Comparison of ENCODE assay signal across 8 cellular contexts in the genomic region with DNA sequence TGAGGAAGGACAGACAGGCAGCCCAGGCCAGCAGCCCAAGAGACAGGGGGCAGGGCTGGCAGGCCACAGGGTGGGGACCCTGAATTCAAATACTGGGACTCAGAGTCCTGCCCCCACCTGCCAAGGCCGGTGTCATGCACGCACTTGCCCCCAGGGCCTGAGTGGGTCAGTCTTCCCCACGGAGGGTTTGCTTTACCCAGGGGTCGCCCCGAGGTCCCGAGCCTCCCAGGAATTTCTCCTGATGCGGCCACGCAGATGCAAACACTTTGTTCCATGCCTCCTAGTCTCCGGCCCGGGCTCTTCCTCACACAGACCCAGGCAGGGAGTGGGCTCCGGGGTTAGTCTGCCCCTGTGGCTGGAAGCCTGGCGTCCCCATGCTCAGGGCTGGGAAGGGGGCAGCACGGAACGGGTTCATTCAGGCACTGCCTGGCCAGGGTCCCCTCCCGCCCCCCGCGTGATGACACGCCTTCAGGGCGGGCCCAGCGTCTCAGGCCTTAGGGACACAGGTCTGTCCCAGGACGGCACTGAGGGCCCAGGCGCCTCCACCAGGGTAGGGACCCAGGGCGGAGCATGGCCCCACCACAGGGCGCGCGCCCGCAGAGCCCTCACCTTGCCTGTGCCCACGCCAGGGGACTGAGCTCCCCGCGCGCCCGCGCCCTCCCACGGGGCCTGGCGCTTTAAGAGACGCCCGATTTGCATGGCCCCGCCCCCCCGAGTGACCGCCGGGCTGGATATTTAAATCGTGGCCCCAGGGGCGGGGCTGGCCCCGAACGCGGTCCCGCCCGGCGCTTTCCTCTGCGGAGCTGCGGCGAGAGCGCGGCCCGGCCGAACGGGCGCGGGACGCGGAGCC. TPM values are rescaled to one million over a fixed set of nuclear protein-coding genes. Genes with fewer than 3 reads are reported as not detected.
DNase-seq lines count a peak whose midpoint lies in the region; ATAC-seq and TF ChIP-seq lines count a peak whose summit lies in the region.

A gene (plus strand): TSS at position 763 of the 850 bp plus-strand sequence. CDS start 220 bp downstream, outside the sequence.

- peaks cover 49 to 81% (median 51%) of the 10 kb centered on the region in 3 donors for H3K27me3 Mint-ChIP-seq in CD14-positive monocyte (ENCODE audit: low read depth in 3 of 3)

- peaks cover 39 to 58% of the 10 kb centered on the region in 2 donors for H3K4me1 ChIP-seq in ascending aorta
- H3K4me1 ChIP-seq in left ventricle myocardium inferior, result peaks cover 59% of the 10 kb centered on the region
- peaks cover 18% of the 10 kb centered on the region for H3K4me1 ChIP-seq in prostate gland (replicated peaks)
- peaks cover 61% of the 10 kb centered on the region for H3K4me1 ChIP-seq in vagina

- H3K27ac ChIP-seq in ascending aorta (peak within 1 kb of the TSS; percentile 92 to 93), left ventricle myocardium inferior (replicated peaks) (peak within 1 kb of the TSS; percentile 89), prostate gland (peak within 1 kb of the TSS; percentile 87 to 91), vagina (peak within 1 kb of the TSS; percentile 79)

- no peak for ATAC-seq in GM18909 (IDR thresholded peaks at IDR 0.05; ENCODE audit: poor library complexity, unreplicated experiment)

- H3K9me3 Mint-ChIP-seq in CD14-positive monocyte, result peaks cover 1 to 15% (median 8%) of the 10 kb centered on the region in 7 donors

- H3K27ac Mint-ChIP-seq in CD14-positive monocyte, result peak within 1 kb of the TSS in 2 of 7 donors; percentile 45 to 66

- H3K36me3 ChIP-seq in ascending aorta, result peaks cover 3 to 27% of the 10 kb centered on the region in 2 donors
- peaks cover 15% of the 10 kb centered on the region for H3K36me3 ChIP-seq in left ventricle myocardium inferior
- no peaks in the 10 kb centered on the region for H3K36me3 ChIP-seq in prostate gland
- peaks cover 0 to 2% of the 10 kb centered on the region in 2 donors for H3K36me3 ChIP-seq in vagina

- TF ChIP-seq CTCF in CD14-positive monocyte (IDR thresholded peaks at IDR 0.05) (no peak), ascending aorta (IDR thresholded peaks at IDR 0.05) (no peak), left ventricle myocardium inferior (IDR thresholded peaks at IDR 0.05; ENCODE audit: borderline replicate concordance) (no peak), prostate gland (IDR thresholded peaks at IDR 0.05) (peak in 2 of 4 experiments; percentile 2 to 23), vagina (IDR thresholded peaks at IDR 0.05) (no peak)

- TF ChIP-seq POLR2A in prostate gland (IDR thresholded peaks at IDR 0.05) (peak; percentile 77), vagina (IDR thresholded peaks at IDR 0.05) (no peak)

- H3K36me3 Mint-ChIP-seq in CD14-positive monocyte, result peaks cover 6 to 9% of the 10 kb centered on the region in 2 donors

- 6% methylated on average over 51 of the region's 61 CpGs for WGBS in prostate gland

- H3K4me1 Mint-ChIP-seq in CD14-positive monocyte, result peaks cover 9% of the 10 kb centered on the region

- intact Hi-C loops in CD14-positive monocyte (cut with micrococcal nuclease) (loop anchor here in 1 of 2 donors (10.0 kb wide), 2 partner anchors 157 to 737 kb away; a partner anchor contains a TSS), ascending aorta (cut with DNase I) (loop anchor here (1.0 to 10.0 kb wide), 7 partner anchors 11 to 1183 kb away; a partner anchor contains a TSS), left ventricle myocardium inferior (cut with micrococcal nuclease) (no loop called here), prostate gland (cut with DNase I) (no loop called here), vagina (cut with DNase I) (no loop called here)

- DNase-seq in CD14-positive monocyte (ENCODE audit: low spot score) (peak; percentile 70), HT-29 (ENCODE audit: low spot score) (peak; percentile 58), SW480 (ENCODE audit: low spot score) (peak; percentile 66), ascending aorta (ENCODE audit: low spot score in 2 of 2) (peak; percentile 54 to 93), left ventricle myocardium inferior (peak; percentile 94), prostate gland (ENCODE audit: low spot score) (peak; percentile 92), vagina (ENCODE audit: extremely low spot score in 2 of 2) (peak in 1 of 2 donors; percentile 90)

- peak within 1 kb of the TSS; percentile 70 to 91 for H3K4me3 Mint-ChIP-seq in CD14-positive monocyte

- H3K9me3 ChIP-seq in ascending aorta, result peaks cover 0 to under 1% of the 10 kb centered on the region in 2 donors
- H3K9me3 ChIP-seq in left ventricle myocardium inferior (replicated peaks), result peaks cover 1% of the 10 kb centered on the region
- no peaks in the 10 kb centered on the region for H3K9me3 ChIP-seq in prostate gland
- no peaks in the 10 kb centered on the region for H3K9me3 ChIP-seq in vagina

- H3K4me3 ChIP-seq in ascending aorta (peak within 1 kb of the TSS; percentile 79 to 91), left ventricle myocardium inferior (peak within 1 kb of the TSS; percentile 83), prostate gland (peak within 1 kb of the TSS; percentile 74 to 90), vagina (peak within 1 kb of the TSS; percentile 56 to 71)

- H3K27me3 ChIP-seq in ascending aorta, result no peaks in the 10 kb centered on the region
- no peaks in the 10 kb centered on the region for H3K27me3 ChIP-seq in left ventricle myocardium inferior (ENCODE audit: low read depth)
- H3K27me3 ChIP-seq in prostate gland (replicated peaks; ENCODE audit: insufficient read depth), result no peaks in the 10 kb centered on the region
- H3K27me3 ChIP-seq in vagina, result no peaks in the 10 kb centered on the region

RNA-seq across cellular contexts. Expression of the gene that starts here (rescaled TPM):
- under 1 TPM; 0.02 to 0.12 TPM for polyA plus RNA-seq in CD14-positive monocyte
- not detected in 2 replicates for total RNA-seq in HT-29 (2014; rRNA removed; shearing (Covaris generic))
- 84.3 TPM for total RNA-seq in ascending aorta
- total RNA-seq in left ventricle myocardium inferior, result 6.1 TPM
- total RNA-seq in prostate gland, result 100 to 1,000 TPM in 1 of 2 donors, 10 to 100 TPM in 1; 32.0 to 115 TPM
- total RNA-seq in vagina, result 55.5 TPM

Comparison
In these comparisons a context has a peak if more than half of its experiments do, and no peak if none do; other contexts are left out.
1. Peak in DNase-seq in CD14-positive monocyte; RNA of the gene not detected or under 1 TPM.
2. Peak in DNase-seq in HT-29; RNA of the gene not detected or under 1 TPM.